Comparison of ENCODE assay signal across 9 cellular contexts in the genomic region with DNA sequence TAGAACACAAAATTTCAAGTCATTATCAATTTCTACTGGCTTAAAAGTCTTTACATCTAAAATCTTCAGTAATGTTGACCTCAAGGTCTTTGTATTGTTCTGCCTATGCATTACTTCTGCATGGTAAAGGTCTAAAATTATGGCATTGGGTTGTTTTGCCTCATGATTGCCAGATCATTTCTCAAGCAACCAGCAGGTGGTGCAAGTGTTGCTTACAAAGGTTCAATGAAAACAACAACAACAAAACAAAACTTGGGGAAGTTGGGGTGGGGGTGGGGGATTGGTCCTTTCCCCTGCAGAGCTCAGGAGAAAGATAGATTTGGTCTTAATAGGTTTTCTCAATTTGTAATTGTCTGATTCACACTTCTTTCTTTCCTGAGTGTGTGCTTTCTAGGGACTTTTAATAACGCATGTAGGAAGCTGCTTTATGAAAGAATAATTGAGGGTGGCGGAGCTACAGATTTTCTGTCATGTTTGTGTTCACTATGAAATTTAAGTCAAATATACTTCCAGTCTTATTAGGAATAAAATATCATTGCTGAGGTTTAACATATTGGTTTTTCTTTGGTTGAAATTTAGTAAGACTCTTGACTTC.
A peak's percentile ranks its signal among the peaks of the same experiment; 100 is the strongest.
DNase-seq lines count a peak whose midpoint lies in the region; TF ChIP-seq lines count a peak whose summit lies in the region.
"Had no signal": no experiment of that assay in that cellular context is flagged by ENCODE, and none has a peak within 500 bp of the region (broad histone marks: within the 10 kb centered on the region; RNA-seq: fewer than 3 reads in every experiment).

No MANE protein-coding gene starts in this region.

- no peaks in the 10 kb centered on the region for H3K9me2 ChIP-seq in MM.1S (replicated peaks; ENCODE audit: insufficient read depth, low read length)

- H3K9me3 ChIP-seq in MM.1S (replicated peaks; ENCODE audit: insufficient read depth, low read length) (no peaks in the 10 kb centered on the region), ascending aorta (no peaks in the 10 kb centered on the region)

- no peak overlapping the region for H3K27ac Mint-ChIP-seq in osteocyte (ENCODE audit: unreplicated experiment)

- H3F3A ChIP-seq in MM.1S (ENCODE audit: insufficient read depth, low read length): no peaks in the 10 kb centered on the region

- H3K4me3 ChIP-seq in MM.1S (ENCODE audit: low read length): no peak overlapping the region
- H3K4me3 ChIP-seq in ascending aorta: no peak overlapping the region

- H3K36me3 Mint-ChIP-seq in osteocyte (ENCODE audit: unreplicated experiment): peaks cover 37% of the 10 kb centered on the region

- peaks cover 4% of the 10 kb centered on the region for H3K4me1 Mint-ChIP-seq in osteocyte (ENCODE audit: unreplicated experiment)

- H4K20me1 ChIP-seq in MM.1S (ENCODE audit: insufficient read depth, low read length): no peaks in the 10 kb centered on the region

- H3K4me1 ChIP-seq in MM.1S (ENCODE audit: low read length) (no peaks in the 10 kb centered on the region), ascending aorta (no peaks in the 10 kb centered on the region)

- H2AFZ ChIP-seq in MM.1S (ENCODE audit: low read length): no peak overlapping the region

- no peak overlapping the region for H3K4me2 ChIP-seq in MM.1S (ENCODE audit: low read depth, low read length)

- no peak overlapping the region for H3K9ac ChIP-seq in MM.1S (ENCODE audit: low read length)

- H3K9me3 Mint-ChIP-seq in osteocyte (ENCODE audit: unreplicated experiment): no peaks in the 10 kb centered on the region

- no peaks in the 10 kb centered on the region for H3K79me2 ChIP-seq in MM.1S (ENCODE audit: low read length)

- no peaks in the 10 kb centered on the region for H3K27me3 Mint-ChIP-seq in osteocyte (ENCODE audit: unreplicated experiment)

- peak; percentile 65 for TF ChIP-seq CTCF in GM12873 (IDR thresholded peaks at IDR 0.05; ENCODE audit: insufficient read depth, low read depth, low read length, missing control alignments)
- peak; percentile 47 for TF ChIP-seq CTCF in MM.1S (IDR thresholded peaks at IDR 0.05; ENCODE audit: low read length)
- TF ChIP-seq CTCF in osteocyte (IDR thresholded peaks at IDR 0.05): peak; percentile 35
- no peak for TF ChIP-seq CTCF in ascending aorta (IDR thresholded peaks at IDR 0.05)

- DNase-seq in MM.1S (peak; percentile 25), osteocyte (ENCODE audit: extremely low spot score, unreplicated experiment) (no peak), GDM1 (lab: John Stamatoyannopoulos, UW) (no peak), HuH-7.5 (ENCODE audit: low spot score) (no peak), ascending aorta (ENCODE audit: low spot score in 2 of 2) (no peak), kidney tubule cell (ENCODE audit: low spot score) (no peak)
- DNase-seq: NCI-H524 treated with DMSO at 0.1 percent for 48 hours had no signal

- no peak overlapping the region for H3K4me3 Mint-ChIP-seq in osteocyte (ENCODE audit: unreplicated experiment)

- H3K27ac ChIP-seq in MM.1S (ENCODE audit: low read length) (no peak overlapping the region), cingulate gyrus (ENCODE audit: low read depth, low read length) (peak overlapping the region; percentile 33), ascending aorta (no peak overlapping the region)

- intact Hi-C loops in ascending aorta (cut with DNase I): no loop called here

- H3K36me3 ChIP-seq in MM.1S (replicated peaks; ENCODE audit: insufficient read depth, low read length): no peaks in the 10 kb centered on the region
- H3K36me3 ChIP-seq in ascending aorta: no peaks in the 10 kb centered on the region

- H3K27me3 ChIP-seq in MM.1S (replicated peaks; ENCODE audit: insufficient read depth, low read length) (no peaks in the 10 kb centered on the region), ascending aorta (no peaks in the 10 kb centered on the region)

Comparison
In these comparisons a context has a peak if more than half of its experiments do, and no peak if none do; other contexts are left out.
1. CTCF ChIP-seq: peak in GM12873 (single experiment), MM.1S (single experiment) and osteocyte (single experiment); none in ascending aorta (0 of 3).